In the genomic region with DNA sequence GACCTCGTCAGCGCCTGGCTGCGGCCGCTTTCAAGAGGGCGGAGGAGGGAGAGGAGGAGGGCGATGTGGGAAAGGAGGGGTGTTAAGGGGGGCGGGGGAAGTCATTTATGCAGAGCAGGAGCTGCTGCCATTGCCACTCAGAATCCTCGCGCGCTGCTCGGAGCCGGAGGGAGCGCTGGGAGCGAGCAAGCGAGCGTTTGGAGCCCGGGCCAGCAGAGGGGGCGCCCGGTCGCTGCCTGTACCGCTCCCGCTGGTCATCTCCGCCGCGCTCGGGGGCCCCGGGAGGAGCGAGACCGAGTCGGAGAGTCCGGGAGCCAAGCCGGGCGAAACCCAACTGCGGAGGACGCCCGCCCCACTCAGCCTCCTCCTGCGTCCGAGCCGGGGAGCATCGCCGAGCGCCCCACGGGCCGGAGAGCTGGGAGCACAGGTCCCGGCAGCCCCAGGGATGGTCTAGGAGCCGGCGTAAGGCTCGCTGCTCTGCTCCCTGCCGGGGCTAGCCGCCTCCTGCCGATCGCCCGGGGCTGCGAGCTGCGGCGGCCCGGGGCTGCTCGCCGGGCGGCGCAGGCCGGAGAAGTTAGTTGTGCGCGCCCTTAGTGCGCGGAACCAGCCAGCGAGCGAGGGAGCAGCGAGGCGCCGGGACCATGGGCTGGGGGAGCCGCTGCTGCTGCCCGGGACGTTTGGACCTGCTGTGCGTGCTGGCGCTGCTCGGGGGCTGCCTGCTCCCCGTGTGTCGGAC, we compare ENCODE assay signal across 8 cellular contexts.
DNase-seq lines count a peak whose midpoint lies in the region; ATAC-seq and TF ChIP-seq lines count a peak whose summit lies in the region.

Gene PCSK5, plus strand, starts transcription at position 133 of the 736 bp plus-strand sequence. Its CDS starts 509 bp downstream, at position 642.

- H3K4me3 ChIP-seq in cardiac fibroblast (replicated peaks in 1 of 2; ENCODE audit: low read depth in 2 of 2, low read length in 2 of 2) (peak within 1 kb of the TSS; percentile 66 to 75), skin epidermis (peak within 1 kb of the TSS; percentile 52 to 78 (median 65))

- ATAC-seq in HG02870 (IDR thresholded peaks at IDR 0.05; ENCODE audit: unreplicated experiment), result peak; percentile 89

- no peak for TF ChIP-seq CTCF in GM10266 (IDR thresholded peaks at IDR 0.05; ENCODE audit: control insufficient read depth, insufficient read depth, low read depth, missing control alignments)
- TF ChIP-seq CTCF in cardiac fibroblast (IDR thresholded peaks at IDR 0.05; ENCODE audit: low read depth, low read length), result peak; percentile 21

- peak; percentile 70 for DNase-seq in GM10266 (ENCODE audit: extremely low spot score)
- peak; percentile 86 to 90 for DNase-seq in NCI-H2081 (lab: John Stamatoyannopoulos, UW)
- peak; percentile 33 to 55 (median 37) for DNase-seq in activated CD4-positive, CD25-positive, alpha-beta regulatory T cell (lab: John Stamatoyannopoulos, UW)
- DNase-seq in cardiac fibroblast (ENCODE audit: low read depth in 2 of 2), result peak; percentile 95 to 97
- DNase-seq in iPS-NIHi11 (ENCODE audit: low spot score), result peak; percentile 88
- no peak for DNase-seq in GDM1 (lab: John Stamatoyannopoulos, UW)

- peak within 1 kb of the TSS; percentile 36 to 89 (median 67) for H3K27ac ChIP-seq in skin epidermis
